ENCODE assay signal across 8 cellular contexts in the genomic region with DNA sequence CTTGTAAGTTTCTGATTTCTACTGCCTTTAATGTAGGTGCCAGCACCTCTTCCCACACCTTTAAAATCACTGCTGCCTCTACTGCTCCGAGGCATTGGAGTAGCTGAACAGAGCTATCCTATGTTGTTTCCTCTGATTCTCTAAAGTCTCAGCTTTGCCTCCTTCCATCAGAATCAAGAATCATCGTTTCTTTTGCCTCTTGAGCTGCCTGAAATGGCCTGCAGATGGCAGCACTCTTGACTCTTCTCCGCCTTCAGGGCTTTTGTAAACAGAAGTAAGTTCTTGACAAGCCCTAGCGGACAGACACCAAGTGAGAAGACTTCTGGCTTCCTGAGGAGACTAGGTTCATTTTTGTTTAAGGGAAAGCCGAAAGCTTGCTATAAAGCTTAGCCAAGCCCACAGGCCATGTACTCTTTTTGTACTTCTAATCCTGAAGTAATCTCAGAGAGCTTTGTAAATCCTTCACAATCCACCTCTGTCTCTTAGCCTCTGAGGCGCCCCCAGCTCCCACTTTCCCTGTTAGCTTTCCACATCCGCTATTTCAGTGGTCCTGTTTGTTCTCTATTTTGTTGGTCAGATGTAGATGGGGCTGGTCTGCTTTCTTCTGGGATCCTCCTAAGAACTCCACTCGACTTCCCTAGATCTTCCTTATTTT. TPM values are rescaled to one million over a fixed set of nuclear protein-coding genes. Genes with fewer than 3 reads are reported as not detected.
DNase-seq lines count a peak whose midpoint lies in the region; ATAC-seq and TF ChIP-seq lines count a peak whose summit lies in the region.

No MANE protein-coding gene starts in this region.

- TF ChIP-seq POLR2A in testis (IDR thresholded peaks at IDR 0.05), result no peak

- no peaks in the 10 kb centered on the region for H3F3A ChIP-seq in PC-3 (ENCODE audit: low read length, unreplicated experiment)

- POLR2A ChIA-PET in CD4-positive, alpha-beta T cell (lab: Charles Lee), result interaction anchor here (0.7 to 1.0 kb wide), 3 partner anchors 8 to 682 kb away, joined by 3 read pairs; no protein-coding TSS in a partner anchor
- POLR2A ChIA-PET in PC-3 (lab: Charles Lee; ENCODE audit: unreplicated experiment), result interaction anchor here (0.6 to 0.7 kb wide), 2 partner anchors 24 to 45 kb away, joined by 3 to 5 read pairs; no protein-coding TSS in a partner anchor

- H3K4me1 ChIP-seq in PC-3 (ENCODE audit: insufficient read depth, low read length) (no peaks in the 10 kb centered on the region), neutrophil (ENCODE audit: control insufficient read depth in 1 of 2, insufficient read depth in 1 of 2, low read depth in 1 of 2, low read length in 1 of 2) (no peaks in the 10 kb centered on the region), testis (no peaks in the 10 kb centered on the region)

- intact Hi-C loops in CD4-positive, alpha-beta T cell (cut with DNase I, micrococcal nuclease), result loop anchor here in 1 of 2 experiments (5.0 kb wide), 2 partner anchors 626 to 1026 kb away; no protein-coding TSS in a partner anchor
- intact Hi-C loops in PC-3 (cut with micrococcal nuclease), result loop anchor here (10.0 kb wide), 2 partner anchors 156 to 406 kb away; partner anchors contain the start of gene HECW2
- intact Hi-C loops in testis (cut with DNase I; ENCODE audit: low total_unique reads), result no loop called here

- H3K9ac ChIP-seq in PC-3 (ENCODE audit: low read length), result no peak overlapping the region

- H3K27me3 Mint-ChIP-seq in CD4-positive, alpha-beta T cell, result no peaks in the 10 kb centered on the region

- H3K36me3 ChIP-seq in PC-3 (ENCODE audit: low read depth, low read length) (no peaks in the 10 kb centered on the region), neutrophil (no peaks in the 10 kb centered on the region), testis (ENCODE audit: low read depth, missing control alignments) (no peaks in the 10 kb centered on the region)

- no peaks in the 10 kb centered on the region for H4K20me1 ChIP-seq in PC-3 (ENCODE audit: low read length)

- no peaks in the 10 kb centered on the region for H3K79me2 ChIP-seq in PC-3 (ENCODE audit: low read length)

- WGBS in testis, 2 donors, result 25 to 38% methylated on average over 8 of the region's 8 CpGs

- no TSS peak for BruUV-seq in PC-3 (replicated peaks; lab: Mats Ljungman, UMichigan)

- no peaks in the 10 kb centered on the region for H3K9me2 ChIP-seq in PC-3 (replicated peaks; ENCODE audit: low read length)

- ATAC-seq in CD4-positive, alpha-beta T cell (ENCODE audit: poor library complexity), result peak; percentile 89
- ATAC-seq in GM19043 (IDR thresholded peaks at IDR 0.05; ENCODE audit: low read depth, unreplicated experiment) (peak; percentile 90), HG03175 (IDR thresholded peaks at IDR 0.05; ENCODE audit: unreplicated experiment) (peak; percentile 99), PC-3 (peak; percentile 85)

- H3K9me3 ChIP-seq in CD4-positive, alpha-beta T cell (ENCODE audit: control insufficient read depth, low read length), result no peaks in the 10 kb centered on the region
- H3K9me3 ChIP-seq in PC-3 (ENCODE audit: low read length), result no peaks in the 10 kb centered on the region
- no peaks in the 10 kb centered on the region for H3K9me3 ChIP-seq in neutrophil
- no peaks in the 10 kb centered on the region for H3K9me3 ChIP-seq in testis

- no peak overlapping the region for H3K27ac Mint-ChIP-seq in CD4-positive, alpha-beta T cell

- no peak overlapping the region for H3K27ac ChIP-seq in CD4-positive, alpha-beta T cell (ENCODE audit: low read depth, low read length)
- H3K27ac ChIP-seq in PC-3 (ENCODE audit: low read length) (no peak overlapping the region), neutrophil (no peak overlapping the region), testis (no peak overlapping the region)

- H3K4me2 ChIP-seq in PC-3 (ENCODE audit: low read length), result no peak overlapping the region

- peaks cover 6% of the 10 kb centered on the region for H3K4me1 Mint-ChIP-seq in CD4-positive, alpha-beta T cell (ENCODE audit: low read depth)

- no peaks in the 10 kb centered on the region for H3K27me3 ChIP-seq in CD4-positive, alpha-beta T cell (ENCODE audit: control insufficient read depth, insufficient read depth, low read length)
- H3K27me3 ChIP-seq in PC-3 (ENCODE audit: low read length) (no peaks in the 10 kb centered on the region), neutrophil (no peaks in the 10 kb centered on the region), testis (no peaks in the 10 kb centered on the region)

- no peak overlapping the region for H3K4me3 Mint-ChIP-seq in CD4-positive, alpha-beta T cell

- peak; percentile 73 for TF ChIP-seq CTCF in CD4-positive, alpha-beta T cell (IDR thresholded peaks at IDR 0.05)
- peak; percentile 92 for TF ChIP-seq CTCF in PC-3 (conservative IDR thresholded peaks at IDR 0.05; ENCODE audit: low read depth, low read length)
- peak; percentile 48 for TF ChIP-seq CTCF in neutrophil (IDR thresholded peaks at IDR 0.05)
- peak; percentile 45 to 66 (median 60) for TF ChIP-seq CTCF in testis (IDR thresholded peaks at IDR 0.05)

- H3K36me3 Mint-ChIP-seq in CD4-positive, alpha-beta T cell (ENCODE audit: low read depth), result no peaks in the 10 kb centered on the region

- H3K9me3 Mint-ChIP-seq in CD4-positive, alpha-beta T cell, result peaks cover 7% of the 10 kb centered on the region

- CTCF ChIA-PET in CD4-positive, alpha-beta T cell (lab: Charles Lee), result interaction anchor here (0.6 to 1.3 kb wide), 7 partner anchors 9 to 369 kb away, joined by 3 to 8 read pairs (median 3); no protein-coding TSS in a partner anchor
- CTCF ChIA-PET in PC-3 (lab: Charles Lee), result interaction anchor here (0.6 to 0.7 kb wide), 2 partner anchors 204 to 862 kb away, joined by 3 to 5 read pairs; no protein-coding TSS in a partner anchor

- no peak overlapping the region for H2AFZ ChIP-seq in PC-3 (ENCODE audit: low read length)

- no peak overlapping the region for H3K4me3 ChIP-seq in PC-3 (ENCODE audit: low read length)
- no peak overlapping the region for H3K4me3 ChIP-seq in neutrophil (ENCODE audit: low read depth in 1 of 2, low read length in 1 of 2)
- H3K4me3 ChIP-seq in testis, result no peak overlapping the region

- DNase-seq in CD4-positive, alpha-beta T cell, result peak; percentile 31 to 65 (median 41)
- DNase-seq in PC-3, result peak; percentile 84
- DNase-seq in activated T-cell treated with anti-CD3 and anti-CD28 coated beads for 48 hours (ENCODE audit: low read depth), result peak; percentile 33
- DNase-seq in fibroblast of peridontal ligament (ENCODE audit: extremely low read depth), result peak; percentile 61
- DNase-seq in testis, result peak; percentile 84

RNA-seq across cellular contexts. Expression of gene GTF3C3, which starts 48.4 kb away (rescaled TPM):
- 10 to 100 TPM; 25.7 to 30.0 TPM for total RNA-seq in CD4-positive, alpha-beta T cell
- total RNA-seq in PC-3 (2014; rRNA removed) (37.7 and 38.2 TPM in 2 replicates), testis (10 to 100 TPM; 40.1 to 47.2 TPM)
- polyA plus RNA-seq in testis (ENCODE audit: insufficient read depth, low read depth, low replicate concordance), result 28.1 TPM

RNA-seq across cellular contexts. Expression of gene C2orf66, which starts 58.1 kb away (rescaled TPM):
- not detected for total RNA-seq in CD4-positive, alpha-beta T cell
- 0.51 TPM in 1 of 2 replicates, not detected in the other for total RNA-seq in PC-3 (2014; rRNA removed)
- 1 to 10 TPM in 1 of 2 donors, not detected in 1; 1.2 TPM for total RNA-seq in testis
- 0.87 TPM for polyA plus RNA-seq in testis (ENCODE audit: insufficient read depth, low read depth, low replicate concordance)

Comparison
In these comparisons a context has a peak if more than half of its experiments do, and no peak if none do; other contexts are left out.
1. DNase-seq: peak in every context shown above with its lines; median percentile 84 in PC-3; 84 in testis; 61 in fibroblast of peridontal ligament; 41 in CD4-positive, alpha-beta T cell; 33 in activated T-cell treated with anti-CD3 and anti-CD28 coated beads for 48 hours.